23 cellular contexts compared by ENCODE assay signal in the genomic region with DNA sequence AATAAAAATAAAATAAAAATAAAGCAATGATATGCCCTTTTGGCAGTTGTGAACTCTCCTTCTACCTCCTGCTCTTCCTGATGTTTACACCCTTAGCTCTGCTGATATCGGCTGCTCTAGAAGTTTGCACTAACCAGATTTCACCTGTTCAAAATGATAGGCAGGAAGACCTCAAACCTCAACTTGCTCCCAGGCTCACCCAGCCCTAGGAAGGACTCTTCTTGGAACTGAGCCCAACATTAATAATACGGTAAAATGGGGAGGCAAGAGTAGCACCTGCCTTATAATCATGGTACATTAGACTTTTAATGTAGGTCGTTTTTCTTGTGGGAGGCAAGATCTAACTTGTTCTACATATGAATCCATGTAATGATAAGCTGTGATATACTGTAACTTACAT.
"Had no signal": no experiment of that assay in that cellular context is flagged by ENCODE, and none has a peak within 500 bp of the region (broad histone marks: within the 10 kb centered on the region; RNA-seq: fewer than 3 reads in every experiment).

No MANE protein-coding gene starts in this region.

- H3K27ac ChIP-seq: body of pancreas, gastroesophageal sphincter, right atrium auricular region, skin epidermis, tibial nerve, uterus had no signal

- ATAC-seq: activated CD4-positive, alpha-beta T cell treated with anti-CD3 and anti-CD28 coated beads for 36 hours; body of pancreas; gastroesophageal sphincter had no signal

- H3K9me3 ChIP-seq: body of pancreas, gastroesophageal sphincter, right atrium auricular region, uterus had no signal

- H3K27ac Mint-ChIP-seq: activated CD4-positive, alpha-beta memory T cell treated with anti-CD3 and anti-CD28 coated beads, Interleukin-2, amount 10 ng/mL, durations not matched to agents 7 days and 5 days; activated CD4-positive, alpha-beta T cell treated with anti-CD3 and anti-CD28 coated beads for 36 hours; activated naive CD4-positive, alpha-beta T cell treated with anti-CD3 and anti-CD28 coated beads, Interleukin-2, amount 50 U/mL, for 24 hours; mesothelial cell of epicardium had no signal

- H3K4me1 ChIP-seq: body of pancreas, gastroesophageal sphincter, right atrium auricular region, tibial nerve, uterus had no signal

- DNase-seq: activated CD4-positive, alpha-beta memory T cell treated with anti-CD3 and anti-CD28 coated beads, Interleukin-2, amount 10 ng/mL, durations not matched to agents 7 days and 5 days; activated CD4-positive, alpha-beta T cell treated with anti-CD3 and anti-CD28 coated beads for 36 hours; activated CD8-positive, alpha-beta memory T cell treated with anti-CD3 and anti-CD28 coated beads, Interleukin-2, amount 50 U/mL, for 4 hours; activated effector memory CD4-positive, alpha-beta T cell treated with anti-CD3 and anti-CD28 coated beads, Interleukin-2, amount 50 U/mL, for 16 hours; activated T-cell treated with anti-CD3 and anti-CD28 coated beads, Interleukin-2, amount 50 U/mL, for 48 hours; amygdala; body of pancreas; caudate nucleus; nephron progenitor cell; occipital lobe; stimulated activated CD4-positive, alpha-beta T cell treated with anti-CD3 and anti-CD28 coated beads, Interleukin-4, amount 100 ng/mL, for 24 hours; stimulated activated CD8-positive, alpha-beta memory T cell treated with anti-CD3 and anti-CD28 coated beads, Interleukin-4, amount 100 ng/mL, for 48 hours; stimulated activated naive CD4-positive, alpha-beta T cell treated with Interleukin-2 at 50 U/mL for 16 hours; substantia nigra; uterus had no signal

- H3K9me3 Mint-ChIP-seq: activated CD4-positive, alpha-beta memory T cell treated with anti-CD3 and anti-CD28 coated beads, Interleukin-2, amount 10 ng/mL, durations not matched to agents 7 days and 5 days; activated naive CD4-positive, alpha-beta T cell treated with anti-CD3 and anti-CD28 coated beads, Interleukin-2, amount 50 U/mL, for 24 hours; mesothelial cell of epicardium; nephron progenitor cell had no signal

- H3K4me3 ChIP-seq: body of pancreas, gastroesophageal sphincter, lung, right atrium auricular region, skin epidermis, tibial nerve, uterus had no signal

- H3K27me3 ChIP-seq: body of pancreas, right atrium auricular region, tibial nerve, uterus had no signal

- FAIRE-seq: colon had no signal

- H3K36me3 ChIP-seq: gastroesophageal sphincter, right atrium auricular region, tibial nerve, uterus had no signal

- H3K4me3 Mint-ChIP-seq: activated CD4-positive, alpha-beta memory T cell treated with anti-CD3 and anti-CD28 coated beads, Interleukin-2, amount 10 ng/mL, durations not matched to agents 7 days and 5 days; activated CD4-positive, alpha-beta T cell treated with anti-CD3 and anti-CD28 coated beads for 36 hours; activated naive CD4-positive, alpha-beta T cell treated with anti-CD3 and anti-CD28 coated beads, Interleukin-2, amount 50 U/mL, for 24 hours; mesothelial cell of epicardium; nephron progenitor cell had no signal

- H3K36me3 Mint-ChIP-seq: activated naive CD4-positive, alpha-beta T cell treated with anti-CD3 and anti-CD28 coated beads, Interleukin-2, amount 50 U/mL, for 24 hours; mesothelial cell of epicardium had no signal
